Comparison of ENCODE assay signal across 25 cellular contexts in the genomic region with DNA sequence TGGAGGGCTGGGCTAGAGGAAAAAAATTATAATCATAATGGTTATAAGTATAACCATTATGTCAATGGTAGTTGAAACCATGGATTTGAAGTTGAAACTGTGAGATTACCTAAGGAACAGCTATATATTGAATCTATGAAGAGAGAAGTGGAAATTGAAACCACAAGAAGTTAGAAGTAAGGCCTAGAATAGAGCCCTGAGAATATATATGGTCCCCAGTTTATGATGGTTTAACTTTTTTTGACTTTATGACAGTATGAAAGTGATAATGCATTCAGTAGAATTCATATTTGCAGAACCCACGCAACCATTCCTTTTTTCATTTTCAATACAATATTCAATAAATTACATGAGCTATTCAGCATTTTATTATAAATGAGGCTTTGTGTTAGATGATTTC. TPM values are rescaled to one million over a fixed set of nuclear protein-coding genes. Genes with fewer than 3 reads are reported as not detected.
A peak's percentile ranks its signal among the peaks of the same experiment; 100 is the strongest.
DNase-seq lines count a peak whose midpoint lies in the region; ATAC-seq and TF ChIP-seq lines count a peak whose summit lies in the region.
"Had no signal": no experiment of that assay in that cellular context is flagged by ENCODE, and none has a peak within 500 bp of the region (broad histone marks: within the 10 kb centered on the region; RNA-seq: fewer than 3 reads in every experiment).

No MANE protein-coding gene starts in this region.

- H3K36me3 Mint-ChIP-seq in stimulated activated naive CD8-positive, alpha-beta T cell treated with anti-CD3 and anti-CD28 coated beads, Interleukin-15, Interleukin-2, amounts not matched to agents 100 ng/mL and 50 ng/mL, for 24 hours (ENCODE audit: low read depth), result peaks cover 72% of the 10 kb centered on the region

- intact Hi-C loops in lower leg skin (cut with DNase I; ENCODE audit: low total_unique reads), result no loop called here

- no peak for ATAC-seq in stimulated activated naive CD8-positive, alpha-beta T cell treated with anti-CD3 and anti-CD28 coated beads, Interleukin-15, Interleukin-2, amounts not matched to agents 100 U/mL and 50 U/mL, for 24 hours
- ATAC-seq in GM21528 (IDR thresholded peaks at IDR 0.05; ENCODE audit: low FRiP score, unreplicated experiment) (peak; percentile 43), HG03432 (IDR thresholded peaks at IDR 0.05; ENCODE audit: unreplicated experiment) (peak; percentile 25), HG03342 (IDR thresholded peaks at IDR 0.05; ENCODE audit: unreplicated experiment) (no peak)

- DNase-seq in stimulated activated naive CD8-positive, alpha-beta T cell treated with anti-CD3 and anti-CD28 coated beads, Interleukin-15, Interleukin-2, amounts not matched to agents 100 U/mL and 50 U/mL, for 24 hours, result no peak
- DNase-seq in lower leg skin (ENCODE audit: low spot score in 2 of 2) (no peak), NCI-H1105 treated with DMSO at 0.1 percent for 48 hours (lab: John Stamatoyannopoulos, UW) (no peak), NCI-H2171 (lab: John Stamatoyannopoulos, UW) (no peak)
- DNase-seq: activated B cell treated with CpG ODN at 0.5 μM for 24 hours; activated CD4-positive, alpha-beta memory T cell treated with anti-CD3 and anti-CD28 coated beads, Interleukin-2, amount 10 ng/mL, durations not matched to agents 7 days and 5 days; activated T-cell treated with anti-CD3 and anti-CD28 coated beads, Interleukin-2, amount 50 U/mL, for 1 hour; C1 segment of cervical spinal cord; effector CD8-positive, alpha-beta T cell; erythroblast; foreskin fibroblast; mesendoderm; MG63; naive B cell; NCI-H1436 treated with DMSO at 0.1 percent for 48 hours; NCI-H526; nucleus accumbens; stimulated activated CD4-positive, alpha-beta T cell treated with anti-CD3 and anti-CD28 coated beads, Interleukin-1b, Interleukin-23, amount 100 ng/mL, for 48 hours; T-helper 9 cell had no signal

- H3K27ac Mint-ChIP-seq in stimulated activated naive CD8-positive, alpha-beta T cell treated with anti-CD3 and anti-CD28 coated beads, Interleukin-15, Interleukin-2, amounts not matched to agents 100 ng/mL and 50 ng/mL, for 24 hours, result peak overlapping the region; percentile 38
- H3K27ac Mint-ChIP-seq: activated B cell treated with CpG ODN at 0.5 μM for 24 hours; activated CD4-positive, alpha-beta memory T cell treated with anti-CD3 and anti-CD28 coated beads, Interleukin-2, amount 10 ng/mL, durations not matched to agents 7 days and 5 days had no signal

- H3K4me3 Mint-ChIP-seq in stimulated activated naive CD8-positive, alpha-beta T cell treated with anti-CD3 and anti-CD28 coated beads, Interleukin-15, Interleukin-2, amounts not matched to agents 100 ng/mL and 50 ng/mL, for 24 hours, result peak overlapping the region; percentile 9
- H3K4me3 Mint-ChIP-seq: activated B cell treated with CpG ODN at 0.5 μM for 24 hours; activated CD4-positive, alpha-beta memory T cell treated with anti-CD3 and anti-CD28 coated beads, Interleukin-2, amount 10 ng/mL, durations not matched to agents 7 days and 5 days; brain; naive B cell had no signal

- no peaks in the 10 kb centered on the region for H3K9me3 Mint-ChIP-seq in stimulated activated naive CD8-positive, alpha-beta T cell treated with anti-CD3 and anti-CD28 coated beads, Interleukin-15, Interleukin-2, amounts not matched to agents 100 ng/mL and 50 ng/mL, for 24 hours
- H3K9me3 Mint-ChIP-seq: activated B cell treated with CpG ODN at 0.5 μM for 24 hours; activated CD4-positive, alpha-beta memory T cell treated with anti-CD3 and anti-CD28 coated beads, Interleukin-2, amount 10 ng/mL, durations not matched to agents 7 days and 5 days; brain; naive B cell had no signal

- no peaks in the 10 kb centered on the region for H3K27me3 Mint-ChIP-seq in stimulated activated naive CD8-positive, alpha-beta T cell treated with anti-CD3 and anti-CD28 coated beads, Interleukin-15, Interleukin-2, amounts not matched to agents 100 ng/mL and 50 ng/mL, for 24 hours
- H3K27me3 Mint-ChIP-seq: activated B cell treated with CpG ODN at 0.5 μM for 24 hours; activated CD4-positive, alpha-beta memory T cell treated with anti-CD3 and anti-CD28 coated beads, Interleukin-2, amount 10 ng/mL, durations not matched to agents 7 days and 5 days; brain; naive B cell had no signal

- TF ChIP-seq CTCF in lower leg skin (IDR thresholded peaks at IDR 0.05), result no peak

- TF ChIP-seq POLR2A in lower leg skin (IDR thresholded peaks at IDR 0.05), result no peak

- H3K4me1 Mint-ChIP-seq in stimulated activated naive CD8-positive, alpha-beta T cell treated with anti-CD3 and anti-CD28 coated beads, Interleukin-15, Interleukin-2, amounts not matched to agents 100 ng/mL and 50 ng/mL, for 24 hours (ENCODE audit: low read depth), result peaks cover 35% of the 10 kb centered on the region

- 97 to 100% methylated on average over 1 of the region's 1 CpG for WGBS in lower leg skin, 2 donors

- H3K4me3 ChIP-seq in lower leg skin (ENCODE audit: low read depth, poor library complexity, severe bottlenecking), result no peak overlapping the region
- H3K4me3 ChIP-seq: MG63, skin epidermis had no signal

RNA-seq across cellular contexts. Expression of a gene that starts 15.0 kb away (rescaled TPM):
- total RNA-seq in lower leg skin, result 10 to 100 TPM; 30.5 to 48.2 (median 37.2) TPM

RNA-seq across cellular contexts. Expression of a gene that starts 15.3 kb away (rescaled TPM):
- 1 to 10 TPM; 4.2 to 9.1 (median 7.0) TPM for total RNA-seq in lower leg skin

Comparison
In these comparisons a context has a peak if more than half of its experiments do, and no peak if none do; other contexts are left out.
1. ATAC-seq: peak in GM21528 (single experiment) and HG03432 (single experiment); none in stimulated activated naive CD8-positive, alpha-beta T cell treated with anti-CD3 and anti-CD28 coated beads, Interleukin-15, Interleukin-2, amounts not matched to agents 100 U/mL and 50 U/mL, for 24 hours (single experiment) and HG03342 (single experiment).